Comparison of ENCODE assay signal across 19 cellular contexts in genomic region chr16:70156207-70156978, GRCh38. TPM values are rescaled to one million over a fixed set of nuclear protein-coding genes. Genes with fewer than 3 reads are reported as not detected.
DNase-seq lines count a peak whose midpoint lies in the region; ATAC-seq, FAIRE-seq and TF ChIP-seq lines count a peak whose summit lies in the region.
"Had no signal": no experiment of that assay in that cellular context is flagged by ENCODE, and none has a peak within 500 bp of the region (broad histone marks: within the 10 kb centered on the region; RNA-seq: fewer than 3 reads in every experiment).

No MANE protein-coding gene starts in this region.

- H2BK15ac ChIP-seq in mesendoderm (replicated peaks; ENCODE audit: low read depth), result no peak overlapping the region

- H3K27me3 ChIP-seq in HepG2 (ENCODE audit: control insufficient read depth in 1 of 2, insufficient read depth in 2 of 2, low read length in 2 of 2), result no peaks in the 10 kb centered on the region
- H3K27me3 ChIP-seq in right lobe of liver, result no peaks in the 10 kb centered on the region
- H3K27me3 ChIP-seq in mesendoderm (ENCODE audit: insufficient read depth, low read length, poor library complexity), result no peaks in the 10 kb centered on the region
- H3K27me3 ChIP-seq: ovary, thyroid gland had no signal

- H3K9me3 ChIP-seq in HepG2 (ENCODE audit: low read length) (no peaks in the 10 kb centered on the region), right lobe of liver (no peaks in the 10 kb centered on the region)
- H3K9me3 ChIP-seq: ovary, thyroid gland had no signal

- no peak overlapping the region for H2AK5ac ChIP-seq in mesendoderm (ENCODE audit: low read length)

- TF ChIP-seq EP300 in HepG2 (IDR thresholded peaks at IDR 0.05; ENCODE audit: low read depth in 2 of 2, low read length in 2 of 2) (no peak), HepG2 (CRISPR knock-in tag; IDR thresholded peaks at IDR 0.05; ENCODE audit: borderline replicate concordance) (no peak)

- TF ChIP-seq POLR2A in HepG2 (IDR thresholded peaks at IDR 0.05; ENCODE audit: insufficient read depth in 1 of 2, low read depth in 2 of 2, low read length in 2 of 2) (no peak), right lobe of liver (IDR thresholded peaks at IDR 0.05) (no peak)

- TF ChIP-seq CTCF in HepG2 (CRISPR knock-in tag; IDR thresholded peaks at IDR 0.05), result no peak
- no peak for TF ChIP-seq CTCF in right lobe of liver (IDR thresholded peaks at IDR 0.05)

- H3K79me2 ChIP-seq in HepG2 (ENCODE audit: insufficient read depth, low read length), result no peaks in the 10 kb centered on the region
- H3K79me2 ChIP-seq in mesendoderm (ENCODE audit: control insufficient read depth, insufficient read depth, low read length), result no peaks in the 10 kb centered on the region

- H3K56ac ChIP-seq in mesendoderm (ENCODE audit: low read length), result no peak overlapping the region

- no peaks in the 10 kb centered on the region for H3K79me1 ChIP-seq in mesendoderm (ENCODE audit: low read length)

- WGBS in HepG2 (ENCODE audit: low lambda C conversion rate), result 95% methylated on average over 29 of the region's 29 CpGs
- 85% methylated on average over 25 of the region's 29 CpGs for WGBS in right lobe of liver (ENCODE audit: insufficient coverage, low coverage, low lambda C conversion rate, missing lambda C conversion rate)
- no CpG with 5 or more reads among the region's 29 CpGs for WGBS in mesendoderm (ENCODE audit: extremely low coverage, insufficient coverage, low lambda C conversion rate)

- H3K4me1 ChIP-seq in HepG2 (ENCODE audit: insufficient read depth, low read length), result peaks cover 70% of the 10 kb centered on the region
- peaks cover 0 to 16% (median 7%) of the 10 kb centered on the region in 4 donors for H3K4me1 ChIP-seq in right lobe of liver
- no peaks in the 10 kb centered on the region for H3K4me1 ChIP-seq in mesendoderm (ENCODE audit: control insufficient read depth, low read depth, low read length)

- FAIRE-seq in HepG2 (lab: Jason Lieb, UNC) (no peak), HTR-8/SVneo (lab: Jason Lieb, UNC) (no peak), urothelium cell line (lab: Jason Lieb, UNC) (no peak)

- H3K9ac ChIP-seq in HepG2 (ENCODE audit: insufficient read depth, low read depth, low read length) (peak overlapping the region; percentile 70; the same call in 1 of the 2 replicates), mesendoderm (ENCODE audit: low read length) (no peak overlapping the region)

- H2BK5ac ChIP-seq in mesendoderm (ENCODE audit: low read length), result peak overlapping the region; percentile 37

- DNase-seq in HepG2 (ENCODE audit: low spot score) (no peak), right lobe of liver (no peak), HTR-8/SVneo (ENCODE audit: insufficient read length, low spot score) (peak; percentile 18), mesendoderm (no peak), urothelium cell line (ENCODE audit: low spot score) (peak; percentile 10), KG1 (lab: John Stamatoyannopoulos, UW) (no peak), SKM-1 (lab: John Stamatoyannopoulos, UW; ENCODE audit: unreplicated experiment) (no peak)
- DNase-seq: activated CD4-positive, CD25-positive, alpha-beta regulatory T cell treated with anti-CD3 and anti-CD28 coated beads, Interleukin-2, amount 50 U/mL, for 72 hours; amniotic stem cell; dermis blood vessel endothelial cell; hippocampal formation; islet precursor cell; NCI-H1694; NCI-H69; stimulated activated naive B cell treated with anti-CD40 and anti-IgM and Interleukin-4, amounts not matched to agents 10 μg/mL and 1 μg/mL and 100 μg/mL, for 72 hours; thyroid gland had no signal

- H3K4ac ChIP-seq in mesendoderm (ENCODE audit: low read depth, low read length), result no peak overlapping the region

- H3K27ac ChIP-seq in HepG2 (ENCODE audit: extremely low read length, insufficient read depth, low read length), result peak overlapping the region; percentile 91
- no peak overlapping the region for H3K27ac ChIP-seq in right lobe of liver
- H3K27ac ChIP-seq in mesendoderm (ENCODE audit: low read depth, low read length), result no peak overlapping the region
- H3K27ac ChIP-seq: ovary, thyroid gland had no signal

- H3K4me2 ChIP-seq in HepG2 (ENCODE audit: low read depth, low read length) (no peak overlapping the region; the same call in 1 of the 2 replicates), mesendoderm (ENCODE audit: low read length) (no peak overlapping the region)

- H4K20me1 ChIP-seq in HepG2 (ENCODE audit: insufficient read depth, low read length), result no peaks in the 10 kb centered on the region

- H3K23ac ChIP-seq in mesendoderm (ENCODE audit: low read length), result no peak overlapping the region

- ATAC-seq in HepG2 (no peak), right lobe of liver (no peak), GM21576 (IDR thresholded peaks at IDR 0.05; ENCODE audit: unreplicated experiment) (no peak)
- ATAC-seq: CD8-positive, alpha-beta T cell; stimulated activated naive B cell treated with anti-CD40 and anti-IgM and Interleukin-4, amounts not matched to agents 10 μg/mL and 1 μg/mL and 100 μg/mL, for 72 hours had no signal

- no peak overlapping the region; a peak in 1 of 6 replicates for H3K4me3 ChIP-seq in HepG2 (replicated peaks in 1 of 3; ENCODE audit: insufficient read depth in 1 of 3, low read depth in 2 of 3, low read length in 3 of 3)
- no peak overlapping the region for H3K4me3 ChIP-seq in right lobe of liver
- H3K4me3 ChIP-seq in mesendoderm (ENCODE audit: low read length), result no peak overlapping the region
- H3K4me3 ChIP-seq: ovary, thyroid gland had no signal

- intact Hi-C loops in HepG2 (cut with micrococcal nuclease; ENCODE audit: unreplicated experiment), result loop anchor here (10.0 kb wide), 1 partner anchor 92 kb away; no protein-coding TSS in a partner anchor
- intact Hi-C loops in right lobe of liver (cut with DNase I), result loop anchor here in 1 of 2 donors (10.0 kb wide), 1 partner anchor 108 kb away; no protein-coding TSS in a partner anchor

- no TSS peak for BruUV-seq in HepG2 (replicated peaks; lab: Mats Ljungman, UMichigan)

- in situ Hi-C loops in HepG2 (cut with HindIII; ENCODE audit: extremely low pct_ligation_motif_present, low pct_unique_long_range_greater_than_20kb), result no loop called here

- CTCF ChIA-PET in HepG2 (lab: Yijun Ruan, JAX; ENCODE audit: low intra/inter-chr PET ratio, low total read pairs), result no interaction called here

- POLR2A ChIA-PET in HepG2 (lab: Yijun Ruan, JAX), result interaction anchor here (1.4 to 1.7 kb wide), 2 partner anchors 98 to 191 kb away, joined by 3 to 5 read pairs; partner anchors contain the start of gene DDX19A

- no peak overlapping the region for H4K5ac ChIP-seq in mesendoderm (ENCODE audit: low read length)

- no peak overlapping the region for H2BK120ac ChIP-seq in mesendoderm (ENCODE audit: low read depth, low read length)

- no peak overlapping the region for H4K8ac ChIP-seq in mesendoderm (ENCODE audit: low read depth, low read length)

- no peak overlapping the region for H2AFZ ChIP-seq in HepG2 (ENCODE audit: low read length)

- H3K36me3 ChIP-seq in HepG2 (replicated peaks in 1 of 2; ENCODE audit: control insufficient read depth in 1 of 2, insufficient read depth in 2 of 2, low read length in 2 of 2) (peaks cover 19 to 64% of the 10 kb centered on the region in 2 experiments), right lobe of liver (peaks cover 7 to 85% (median 27%) of the 10 kb centered on the region in 4 donors), mesendoderm (ENCODE audit: control insufficient read depth, insufficient read depth, low read length) (peaks cover 15% of the 10 kb centered on the region)
- H3K36me3 ChIP-seq: ovary had no signal

- H3K18ac ChIP-seq in mesendoderm (ENCODE audit: low read length), result no peak overlapping the region

- TF ChIP-seq RAD21 in HepG2 (CRISPR knock-in tag; IDR thresholded peaks at IDR 0.05), result no peak

RNA-seq across cellular contexts. Expression of gene CLEC18C, which starts 17.2 kb away (rescaled TPM):
- total RNA-seq in HepG2 (2016; rRNA removed; fragmentation: Illumina TruSeq; extraction: Trizol), result 0.13 and 0.15 TPM in 2 replicates
- total RNA-seq in HepG2 (2016; cell fraction: cytosol; rRNA removed; fragmentation: Illumina TruSeq; extraction: Trizol; ENCODE audit: low read depth), result not detected in 2 replicates
- total RNA-seq in HepG2 (2016; cell fraction: insoluble cytoplasmic fraction; rRNA removed; fragmentation: Illumina TruSeq; extraction: Trizol), result not detected in 2 replicates
- not detected in 2 replicates for total RNA-seq in HepG2 (2016; cell fraction: membrane; rRNA removed; fragmentation: Illumina TruSeq; extraction: Trizol)
- 0.66 TPM in 1 of 2 replicates, not detected in the other for total RNA-seq in HepG2 (2016; cell fraction: nucleus; rRNA removed; fragmentation: Illumina TruSeq; extraction: Trizol)
- 0.29 and 0.50 TPM in 2 replicates for polyA plus RNA-seq in HepG2 (2011; rRNA removed)
- 0.13 and 0.29 TPM in 2 replicates for polyA plus RNA-seq in HepG2 (2011; cell fraction: cytosol; rRNA removed)
- polyA plus RNA-seq in HepG2 (2011; cell fraction: nucleus; rRNA removed), result 2.9 and 3.6 TPM in 2 replicates
- 0.28 and 0.29 TPM in 2 replicates for polyA plus RNA-seq in HepG2 (2012)
- polyA plus RNA-seq in HepG2 (2016; cell fraction: cytosol; fragmentation: Illumina TruSeq; extraction: Trizol; ENCODE audit: low read depth), result not detected in 2 replicates
- not detected in 2 replicates for polyA plus RNA-seq in HepG2 (2016; cell fraction: insoluble cytoplasmic fraction; fragmentation: Illumina TruSeq; extraction: Trizol; ENCODE audit: low read depth)
- not detected in 2 replicates for polyA plus RNA-seq in HepG2 (2016; cell fraction: membrane; fragmentation: Illumina TruSeq; extraction: Trizol; ENCODE audit: low read depth)
- polyA plus RNA-seq in HepG2 (2016; cell fraction: nucleus; fragmentation: Illumina TruSeq; extraction: Trizol; ENCODE audit: insufficient read depth, low read depth), result 0.59 TPM in 1 of 2 replicates, not detected in the other
- polyA minus RNA-seq in HepG2 (2011; rRNA and poly(A)+ RNA removed; ENCODE audit: low replicate concordance), result 0.37 and 2.3 TPM in 2 replicates
- not detected in 2 replicates for polyA minus RNA-seq in HepG2 (2011; cell fraction: cytosol; rRNA and poly(A)+ RNA removed)
- 1.2 and 3.0 TPM in 2 replicates for polyA minus RNA-seq in HepG2 (2011; cell fraction: nucleus; rRNA and poly(A)+ RNA removed)
- under 1 TPM in 4 of 6 experiments, not detected in 2; 0.10 to 0.56 (median 0.47) TPM for total RNA-seq in right lobe of liver
- 0.08 TPM for polyA plus RNA-seq in mesendoderm (2013, experiment 1 of 2)
- polyA plus RNA-seq in mesendoderm (2013, experiment 2 of 2), result not detected
- total RNA-seq: dermis blood vessel endothelial cell had no signal

RNA-seq across cellular contexts. Expression of gene PDPR, which starts 42.3 kb away (rescaled TPM):
- total RNA-seq in HepG2 (2016; rRNA removed; fragmentation: Illumina TruSeq; extraction: Trizol) (7.2 and 19.5 TPM in 2 replicates), right lobe of liver (10 to 100 TPM in 1 of 6 experiments, 1 to 10 TPM in 5; 6.5 to 10.1 (median 8.3) TPM)
- total RNA-seq in HepG2 (2016; cell fraction: cytosol; rRNA removed; fragmentation: Illumina TruSeq; extraction: Trizol; ENCODE audit: low read depth), result 4.1 and 4.7 TPM in 2 replicates
- total RNA-seq in HepG2 (2016; cell fraction: insoluble cytoplasmic fraction; rRNA removed; fragmentation: Illumina TruSeq; extraction: Trizol), result 6.8 and 18.8 TPM in 2 replicates
- total RNA-seq in HepG2 (2016; cell fraction: membrane; rRNA removed; fragmentation: Illumina TruSeq; extraction: Trizol), result 3.9 TPM in 2 replicates
- 25.7 and 29.8 TPM in 2 replicates for total RNA-seq in HepG2 (2016; cell fraction: nucleus; rRNA removed; fragmentation: Illumina TruSeq; extraction: Trizol)
- 29.9 and 30.6 TPM in 2 replicates for polyA plus RNA-seq in HepG2 (2011; rRNA removed)
- polyA plus RNA-seq in HepG2 (2011; cell fraction: cytosol; rRNA removed), result 18.1 and 18.9 TPM in 2 replicates
- polyA plus RNA-seq in HepG2 (2011; cell fraction: nucleus; rRNA removed), result 46.6 and 49.7 TPM in 2 replicates
- polyA plus RNA-seq in HepG2 (2012), result 17.6 and 18.4 TPM in 2 replicates
- 0.85 and 0.92 TPM in 2 replicates for polyA plus RNA-seq in HepG2 (2016; cell fraction: cytosol; fragmentation: Illumina TruSeq; extraction: Trizol; ENCODE audit: low read depth)
- polyA plus RNA-seq in HepG2 (2016; cell fraction: insoluble cytoplasmic fraction; fragmentation: Illumina TruSeq; extraction: Trizol; ENCODE audit: low read depth), result 5.4 and 6.4 TPM in 2 replicates
- 1.9 TPM in 2 replicates for polyA plus RNA-seq in HepG2 (2016; cell fraction: membrane; fragmentation: Illumina TruSeq; extraction: Trizol; ENCODE audit: low read depth)
- polyA plus RNA-seq in HepG2 (2016; cell fraction: nucleus; fragmentation: Illumina TruSeq; extraction: Trizol; ENCODE audit: insufficient read depth, low read depth), result 41.4 and 43.2 TPM in 2 replicates
- polyA minus RNA-seq in HepG2 (2011; rRNA and poly(A)+ RNA removed; ENCODE audit: low replicate concordance), result 61.1 and 96.4 TPM in 2 replicates
- polyA minus RNA-seq in HepG2 (2011; cell fraction: cytosol; rRNA and poly(A)+ RNA removed), result 25.1 and 32.3 TPM in 2 replicates
- 50.5 and 53.6 TPM in 2 replicates for polyA minus RNA-seq in HepG2 (2011; cell fraction: nucleus; rRNA and poly(A)+ RNA removed)
- polyA plus RNA-seq in mesendoderm (2013, experiment 1 of 2), result 17.7 TPM
- polyA plus RNA-seq in mesendoderm (2013, experiment 2 of 2), result 17.3 TPM

Comparison
In these comparisons a context has a peak if more than half of its experiments do, and no peak if none do; other contexts are left out.
1. DNase-seq: peak in HTR-8/SVneo (single experiment) and urothelium cell line (single experiment); none in HepG2 (single experiment), right lobe of liver (0 of 3), mesendoderm (single experiment), KG1 (single experiment) and SKM-1 (single experiment).